ENCODE assay signal across 9 cellular contexts in the genomic region with DNA sequence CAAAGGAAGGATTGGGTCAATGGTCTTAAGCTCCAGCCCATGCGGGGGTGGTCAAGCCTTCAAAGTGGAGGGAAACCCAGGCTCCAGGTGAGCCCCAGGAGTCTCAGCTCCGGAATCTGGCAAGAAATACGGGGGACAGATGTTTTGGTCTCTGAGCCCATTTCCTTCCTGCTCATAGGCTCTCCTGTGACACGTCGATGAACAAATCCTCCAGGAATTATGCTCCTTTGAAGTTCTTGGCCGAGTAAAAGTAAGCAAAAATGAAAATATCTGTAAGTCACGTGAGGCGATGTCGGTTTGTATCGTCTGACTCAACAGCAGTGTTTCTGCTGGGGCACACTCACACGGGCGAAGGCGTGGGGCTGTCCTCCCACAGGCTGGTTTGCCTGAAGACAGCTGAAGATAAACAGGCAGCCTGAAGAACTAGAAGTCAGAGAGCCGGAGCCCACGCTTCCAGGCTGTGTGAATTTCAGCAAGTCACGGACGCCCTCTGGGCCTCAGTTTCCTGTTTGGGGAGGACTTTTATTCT. TPM values are rescaled to one million over a fixed set of nuclear protein-coding genes. Genes with fewer than 3 reads are reported as not detected.
DNase-seq lines count a peak whose midpoint lies in the region; ATAC-seq and TF ChIP-seq lines count a peak whose summit lies in the region.
"Had no signal": no experiment of that assay in that cellular context is flagged by ENCODE, and none has a peak within 500 bp of the region (broad histone marks: within the 10 kb centered on the region; RNA-seq: fewer than 3 reads in every experiment).

No MANE protein-coding gene starts in this region.

- no peak overlapping the region for H2BK120ac ChIP-seq in mesendoderm (ENCODE audit: low read depth, low read length)

- H4K20me1 ChIP-seq in OCI-LY3 (ENCODE audit: insufficient read depth, low read length): no peaks in the 10 kb centered on the region

- no peaks in the 10 kb centered on the region for H3K9me3 Mint-ChIP-seq in activated naive CD4-positive, alpha-beta T cell treated with anti-CD3 and anti-CD28 coated beads for 36 hours
- H3K9me3 Mint-ChIP-seq: activated naive CD8-positive, alpha-beta T cell treated with anti-CD3 and anti-CD28 coated beads, Interleukin-2, amount 10 ng/mL, durations not matched to agents 7 days and 5 days had no signal

- no peak for TF ChIP-seq CTCF in OCI-LY3 (IDR thresholded peaks at IDR 0.05; ENCODE audit: low read depth, low read length)

- no peak overlapping the region for H2AFZ ChIP-seq in OCI-LY3 (ENCODE audit: low read depth, low read length)

- H3K18ac ChIP-seq in mesendoderm (ENCODE audit: low read length): peak overlapping the region; percentile 4

- H4K8ac ChIP-seq in mesendoderm (ENCODE audit: low read depth, low read length): no peak overlapping the region

- H2BK15ac ChIP-seq in mesendoderm (replicated peaks; ENCODE audit: low read depth): no peak overlapping the region

- ATAC-seq in HG03097 (IDR thresholded peaks at IDR 0.05; ENCODE audit: low FRiP score, unreplicated experiment) (no peak), left ventricle myocardium superior (no peak), HG02623 (IDR thresholded peaks at IDR 0.05; ENCODE audit: unreplicated experiment) (no peak)

- no peak overlapping the region for H3K4ac ChIP-seq in mesendoderm (ENCODE audit: low read depth, low read length)

- H3K9me3 ChIP-seq in OCI-LY3 (ENCODE audit: insufficient read depth, low read length): peaks cover 2% of the 10 kb centered on the region; the same call in 1 of the 2 replicates

- no peak overlapping the region for H4K5ac ChIP-seq in mesendoderm (ENCODE audit: low read length)

- intact Hi-C loops in activated naive CD4-positive, alpha-beta T cell treated with anti-CD3 and anti-CD28 coated beads for 36 hours (cut with micrococcal nuclease): loop anchor here (2.0 kb wide), 2 partner anchors 133 to 507 kb away; no protein-coding TSS in a partner anchor
- intact Hi-C loops in left ventricle myocardium superior (cut with micrococcal nuclease): no loop called here

- H3K4me2 ChIP-seq in OCI-LY3 (ENCODE audit: low read length) (peak overlapping the region; percentile 97), mesendoderm (ENCODE audit: low read length) (no peak overlapping the region)

- H3K4me3 ChIP-seq in OCI-LY3 (ENCODE audit: low read length) (peak overlapping the region; percentile 73), mesendoderm (ENCODE audit: low read length) (no peak overlapping the region)

- H3K4me3 Mint-ChIP-seq in activated naive CD4-positive, alpha-beta T cell treated with anti-CD3 and anti-CD28 coated beads for 36 hours: peak overlapping the region; percentile 25

- H3K4me1 Mint-ChIP-seq in activated naive CD4-positive, alpha-beta T cell treated with anti-CD3 and anti-CD28 coated beads for 36 hours (ENCODE audit: low read depth): peaks cover 77% of the 10 kb centered on the region

- H3K9ac ChIP-seq in OCI-LY3 (ENCODE audit: low read length): peak overlapping the region; percentile 95
- H3K9ac ChIP-seq in mesendoderm (ENCODE audit: low read length): no peak overlapping the region

- no peaks in the 10 kb centered on the region for H3K36me3 ChIP-seq in OCI-LY3 (replicated peaks; ENCODE audit: low read depth, low read length)
- H3K36me3 ChIP-seq in mesendoderm (ENCODE audit: control insufficient read depth, insufficient read depth, low read length): no peaks in the 10 kb centered on the region

- CTCF ChIA-PET in activated naive CD4-positive, alpha-beta T cell treated with anti-CD3 and anti-CD28 coated beads for 36 hours (lab: Charles Lee): interaction anchor here (0.5 to 6.1 kb wide), 4 partner anchors 9 to 188 kb away, joined by 5 to 63 read pairs (median 54); no protein-coding TSS in a partner anchor

- peak; percentile 53 for DNase-seq in GM19238 (ENCODE audit: insufficient read length, low spot score)
- peak; percentile 81 for DNase-seq in activated naive CD4-positive, alpha-beta T cell treated with anti-CD3 and anti-CD28 coated beads for 36 hours
- no peak for DNase-seq in mesendoderm
- DNase-seq in NCI-H774 (lab: John Stamatoyannopoulos, UW): no peak
- DNase-seq in left ventricle myocardium superior: no peak
- DNase-seq: activated naive CD8-positive, alpha-beta T cell treated with anti-CD3 and anti-CD28 coated beads, Interleukin-2, amount 10 ng/mL, durations not matched to agents 7 days and 5 days had no signal

- H3K27me3 ChIP-seq in OCI-LY3 (ENCODE audit: low read depth, low read length): no peaks in the 10 kb centered on the region
- no peaks in the 10 kb centered on the region for H3K27me3 ChIP-seq in mesendoderm (ENCODE audit: insufficient read depth, low read length, poor library complexity)

- no CpG with 5 or more reads among the region's 17 CpGs for WGBS in mesendoderm (ENCODE audit: extremely low coverage, insufficient coverage, low lambda C conversion rate)

- no peaks in the 10 kb centered on the region for H3K27me3 Mint-ChIP-seq in activated naive CD4-positive, alpha-beta T cell treated with anti-CD3 and anti-CD28 coated beads for 36 hours (ENCODE audit: low read depth)

- peak overlapping the region; percentile 99 for H3K27ac Mint-ChIP-seq in activated naive CD4-positive, alpha-beta T cell treated with anti-CD3 and anti-CD28 coated beads for 36 hours

- H2BK5ac ChIP-seq in mesendoderm (ENCODE audit: low read length): no peak overlapping the region

- H3K56ac ChIP-seq in mesendoderm (ENCODE audit: low read length): peak overlapping the region; percentile 36

- H3K79me2 ChIP-seq in OCI-LY3 (ENCODE audit: low read length): no peaks in the 10 kb centered on the region
- no peaks in the 10 kb centered on the region for H3K79me2 ChIP-seq in mesendoderm (ENCODE audit: control insufficient read depth, insufficient read depth, low read length)

- peak overlapping the region; percentile 59 for H3K23ac ChIP-seq in mesendoderm (ENCODE audit: low read length)

- H3K27ac ChIP-seq in OCI-LY3 (ENCODE audit: low read length) (peak overlapping the region; percentile 98), mesendoderm (ENCODE audit: low read depth, low read length) (no peak overlapping the region)

- H2AK5ac ChIP-seq in mesendoderm (ENCODE audit: low read length): peak overlapping the region; percentile 15

- no peaks in the 10 kb centered on the region for H3K36me3 Mint-ChIP-seq in activated naive CD4-positive, alpha-beta T cell treated with anti-CD3 and anti-CD28 coated beads for 36 hours (ENCODE audit: low read depth)
- H3K36me3 Mint-ChIP-seq: activated naive CD8-positive, alpha-beta T cell treated with anti-CD3 and anti-CD28 coated beads, Interleukin-2, amount 10 ng/mL, durations not matched to agents 7 days and 5 days had no signal

- H3K79me1 ChIP-seq in mesendoderm (ENCODE audit: low read length): no peaks in the 10 kb centered on the region

- H3K4me1 ChIP-seq in OCI-LY3 (ENCODE audit: low read length) (peaks cover 81% of the 10 kb centered on the region), mesendoderm (ENCODE audit: control insufficient read depth, low read depth, low read length) (peaks cover 15% of the 10 kb centered on the region)

RNA-seq across cellular contexts. Expression of a gene that starts 52.6 kb away (rescaled TPM):
- total RNA-seq in activated naive CD4-positive, alpha-beta T cell treated with anti-CD3 and anti-CD28 coated beads for 36 hours: 10 to 100 TPM; 42.4 to 46.2 TPM
- polyA plus RNA-seq in mesendoderm (2013, experiment 1 of 2): 44.4 TPM
- 44.1 TPM for polyA plus RNA-seq in mesendoderm (2013, experiment 2 of 2)
- 24.0 TPM for total RNA-seq in left ventricle myocardium superior

Comparison
In these comparisons a context has a peak if more than half of its experiments do, and no peak if none do; other contexts are left out.
1. DNase-seq: peak in GM19238 (single experiment) and activated naive CD4-positive, alpha-beta T cell treated with anti-CD3 and anti-CD28 coated beads for 36 hours (single experiment); none in mesendoderm (single experiment), NCI-H774 (single experiment) and left ventricle myocardium superior (single experiment).